ENCODE assay signal across 24 cellular contexts in genomic region chr9:127140181-127140580, GRCh38. TPM values are rescaled to one million over a fixed set of nuclear protein-coding genes. Genes with fewer than 3 reads are reported as not detected.
"Had no signal": no experiment of that assay in that cellular context is flagged by ENCODE, and none has a peak within 500 bp of the region (broad histone marks: within the 10 kb centered on the region; RNA-seq: fewer than 3 reads in every experiment).

No MANE protein-coding gene starts in this region.

- H3K27ac ChIP-seq: body of pancreas, cardiac muscle cell, foreskin keratinocyte, sigmoid colon had no signal

- H3K4me1 Mint-ChIP-seq: activated CD4-positive, alpha-beta T cell treated with anti-CD3 and anti-CD28 coated beads, Interleukin-2, amount 10 ng/mL, durations not matched to agents 7 days and 5 days; activated naive CD8-positive, alpha-beta T cell treated with anti-CD3 and anti-CD28 coated beads, Interleukin-2, amount 50 U/mL, for 24 hours had no signal

- DNase-seq: activated CD4-positive, alpha-beta T cell treated with anti-CD3 and anti-CD28 coated beads, Interleukin-2, amount 10 ng/mL, durations not matched to agents 7 days and 5 days; activated CD8-positive, alpha-beta T cell treated with anti-CD3 and anti-CD28 coated beads for 36 hours; activated gamma-delta T cell; activated naive CD4-positive, alpha-beta T cell treated with anti-CD3 and anti-CD28 coated beads, Interleukin-2, amount 50 U/mL, for 16 hours; activated naive CD8-positive, alpha-beta T cell treated with anti-CD3 and anti-CD28 coated beads, Interleukin-2, amount 50 U/mL, for 24 hours; activated T-cell treated with anti-CD3 and anti-CD28 coated beads, Interleukin-2, amount 50 U/mL, for 72 hours; anterior cingulate cortex; body of pancreas; dermis blood vessel endothelial cell; effector memory CD4-positive, alpha-beta T cell; foreskin keratinocyte; hypothalamus; left ventricle myocardium superior; nephron progenitor cell; nucleus accumbens; sigmoid colon; SK-N-SH; stimulated activated CD4-positive, alpha-beta T cell treated with anti-CD3 and anti-CD28 coated beads, Interleukin-4, amount 100 ng/mL, for 4 hours; stimulated activated naive CD8-positive, alpha-beta T cell treated with anti-CD3 and anti-CD28 coated beads, Interleukin-15, Interleukin-2, amounts not matched to agents 100 U/mL and 50 U/mL, for 24 hours; substantia nigra; thyroid gland had no signal

- H3K4me3 Mint-ChIP-seq: activated CD4-positive, alpha-beta T cell treated with anti-CD3 and anti-CD28 coated beads, Interleukin-2, amount 10 ng/mL, durations not matched to agents 7 days and 5 days; activated CD8-positive, alpha-beta T cell treated with anti-CD3 and anti-CD28 coated beads for 36 hours; activated naive CD8-positive, alpha-beta T cell treated with anti-CD3 and anti-CD28 coated beads, Interleukin-2, amount 50 U/mL, for 24 hours; activated T-cell treated with anti-CD3 and anti-CD28 coated beads, Interleukin-2, amount 50 U/mL, for 72 hours; nephron progenitor cell had no signal

- H3K27me3 ChIP-seq: body of pancreas, cardiac muscle cell, sigmoid colon, thyroid gland had no signal

- H3K9me3 ChIP-seq: body of pancreas, sigmoid colon, SK-N-SH, thyroid gland had no signal

- H3K4me1 ChIP-seq: body of pancreas, foreskin keratinocyte had no signal

- H3K27me3 Mint-ChIP-seq: activated CD8-positive, alpha-beta T cell treated with anti-CD3 and anti-CD28 coated beads for 36 hours; activated naive CD8-positive, alpha-beta T cell treated with anti-CD3 and anti-CD28 coated beads, Interleukin-2, amount 50 U/mL, for 24 hours had no signal

- H3K27ac Mint-ChIP-seq: activated CD4-positive, alpha-beta T cell treated with anti-CD3 and anti-CD28 coated beads, Interleukin-2, amount 10 ng/mL, durations not matched to agents 7 days and 5 days; activated CD8-positive, alpha-beta T cell treated with anti-CD3 and anti-CD28 coated beads for 36 hours; activated naive CD8-positive, alpha-beta T cell treated with anti-CD3 and anti-CD28 coated beads, Interleukin-2, amount 50 U/mL, for 24 hours; activated T-cell treated with anti-CD3 and anti-CD28 coated beads, Interleukin-2, amount 50 U/mL, for 72 hours; nephron progenitor cell had no signal

- ATAC-seq: activated CD4-positive, CD25-positive, alpha-beta regulatory T cell treated with anti-CD3 and anti-CD28 coated beads, Interleukin-2, amount 50 U/mL, for 24 hours; activated CD8-positive, alpha-beta T cell treated with anti-CD3 and anti-CD28 coated beads for 36 hours; activated naive CD8-positive, alpha-beta T cell treated with anti-CD3 and anti-CD28 coated beads, Interleukin-2, amount 50 U/mL, for 24 hours; activated T-cell treated with anti-CD3 and anti-CD28 coated beads, Interleukin-2, amount 50 U/mL, for 72 hours; body of pancreas; foreskin keratinocyte; left ventricle myocardium superior; stimulated activated naive CD8-positive, alpha-beta T cell treated with anti-CD3 and anti-CD28 coated beads, Interleukin-15, Interleukin-2, amounts not matched to agents 100 U/mL and 50 U/mL, for 24 hours had no signal

- H3K4me3 ChIP-seq: body of pancreas, cardiac muscle cell, sigmoid colon, thyroid gland had no signal

- H3K36me3 ChIP-seq: cardiac muscle cell, sigmoid colon, thyroid gland had no signal

- H3K9me3 Mint-ChIP-seq: activated CD4-positive, alpha-beta T cell treated with anti-CD3 and anti-CD28 coated beads, Interleukin-2, amount 10 ng/mL, durations not matched to agents 7 days and 5 days; activated CD8-positive, alpha-beta T cell treated with anti-CD3 and anti-CD28 coated beads for 36 hours; activated naive CD8-positive, alpha-beta T cell treated with anti-CD3 and anti-CD28 coated beads, Interleukin-2, amount 50 U/mL, for 24 hours; activated T-cell treated with anti-CD3 and anti-CD28 coated beads, Interleukin-2, amount 50 U/mL, for 72 hours; nephron progenitor cell had no signal

RNA-seq across cellular contexts. Expression of gene ANGPTL2, which starts 17.7 kb away (rescaled TPM):
- total RNA-seq: activated CD4-positive, alpha-beta T cell treated with anti-CD3 and anti-CD28 coated beads, Interleukin-2, amount 10 ng/mL, durations not matched to agents 7 days and 5 days; activated CD8-positive, alpha-beta T cell treated with anti-CD3 and anti-CD28 coated beads for 36 hours; activated T-cell treated with anti-CD3 and anti-CD28 coated beads, Interleukin-2, amount 50 U/mL, for 72 hours; T-helper 2 cell treated with Interferon-gamma antibody and Interleukin-4, amounts not matched to agents 100 ng/mL and 5 ng/mL, for 36 hours had no signal
